Comparison of ENCODE assay signal across 22 cellular contexts in the genomic region with DNA sequence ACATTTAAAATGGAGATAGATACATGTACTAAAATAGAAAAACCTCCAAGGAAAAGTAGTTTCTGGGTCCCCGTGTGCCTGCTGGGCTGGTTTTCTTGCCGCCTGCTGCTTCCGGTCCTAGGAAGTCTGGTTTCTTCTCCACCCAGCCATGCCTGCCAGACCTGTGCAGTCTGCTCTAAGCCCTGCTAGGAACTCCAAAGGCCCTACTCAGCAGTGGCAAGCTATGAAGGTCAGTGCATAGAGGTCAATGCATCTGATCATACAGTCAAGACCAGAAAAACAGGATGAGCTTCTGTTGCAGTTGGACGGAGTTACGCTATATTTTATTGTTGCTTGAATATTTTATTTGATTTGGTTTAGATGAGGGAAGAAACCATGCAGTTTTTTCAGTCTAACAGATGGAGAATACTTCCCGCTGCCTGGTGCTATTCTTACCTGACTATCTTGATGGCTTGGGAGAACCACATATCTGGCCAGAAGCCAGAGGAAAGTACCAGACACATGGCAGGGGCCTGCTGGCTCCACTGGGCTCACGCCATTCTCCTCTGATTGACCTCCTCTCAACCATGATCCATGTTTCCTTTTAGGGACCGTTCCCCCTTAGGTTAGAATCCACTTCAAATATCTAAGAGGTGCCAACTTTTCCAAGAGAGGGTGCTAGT.
A peak's percentile ranks its signal among the peaks of the same experiment; 100 is the strongest.
DNase-seq lines count a peak whose midpoint lies in the region; ATAC-seq and TF ChIP-seq lines count a peak whose summit lies in the region.
"Had no signal": no experiment of that assay in that cellular context is flagged by ENCODE, and none has a peak within 500 bp of the region (broad histone marks: within the 10 kb centered on the region; RNA-seq: fewer than 3 reads in every experiment).

No MANE protein-coding gene starts in this region.

- peaks cover 4% of the 10 kb centered on the region for H3K9me3 Mint-ChIP-seq in nephron
- H3K9me3 Mint-ChIP-seq: activated naive CD4-positive, alpha-beta T cell treated with anti-CD3 and anti-CD28 coated beads for 36 hours; activated T-cell treated with anti-CD3 and anti-CD28 coated beads, Interleukin-2, amount 50 U/mL, for 24 hours; CD4-positive, CD25-positive, alpha-beta regulatory T cell had no signal

- ATAC-seq in GM18502 (IDR thresholded peaks at IDR 0.05; ENCODE audit: poor library complexity, unreplicated experiment) (no peak), GM21723 (IDR thresholded peaks at IDR 0.05; ENCODE audit: unreplicated experiment) (no peak)
- ATAC-seq: naive thymus-derived CD4-positive, alpha-beta T cell; Panc1; stimulated activated naive CD8-positive, alpha-beta T cell treated with anti-CD3 and anti-CD28 coated beads, Interleukin-15, Interleukin-2, amounts not matched to agents 100 U/mL and 50 U/mL, for 24 hours; T-helper 17 cell had no signal

- no peaks in the 10 kb centered on the region for H4K20me1 ChIP-seq in BLaER1 treated with 17β-estradiol and CSF1 and Interleukin-3, amounts not matched to agents 10 nM and 100 nM

- peaks cover 23% of the 10 kb centered on the region for H3K4me1 Mint-ChIP-seq in nephron
- H3K4me1 Mint-ChIP-seq: CD4-positive, CD25-positive, alpha-beta regulatory T cell; T-helper 17 cell had no signal

- H3K4me1 ChIP-seq in BLaER1 treated with 17β-estradiol and CSF1 and Interleukin-3, amounts not matched to agents 10 nM and 100 nM = peaks cover 37 to 51% (median 42%) of the 10 kb centered on the region in 10 experiments
- H3K4me1 ChIP-seq in cardiac muscle cell (ENCODE audit: low read depth) = peaks cover 30% of the 10 kb centered on the region
- H3K4me1 ChIP-seq in spleen = no peaks in the 10 kb centered on the region

- intact Hi-C loops in spleen (cut with DNase I; ENCODE audit: low total_unique reads) = no loop called here

- peaks cover 8% of the 10 kb centered on the region for H3K27me3 Mint-ChIP-seq in nephron (ENCODE audit: low read depth)
- H3K27me3 Mint-ChIP-seq: activated T-cell treated with anti-CD3 and anti-CD28 coated beads, Interleukin-2, amount 50 U/mL, for 24 hours; CD4-positive, CD25-positive, alpha-beta regulatory T cell; naive thymus-derived CD4-positive, alpha-beta T cell; T-helper 17 cell had no signal

- no peaks in the 10 kb centered on the region for H3K9me3 ChIP-seq in BLaER1 treated with 17β-estradiol and CSF1 and Interleukin-3, amounts not matched to agents 10 nM and 100 nM (replicated peaks in 1 of 11)
- H3K9me3 ChIP-seq in cardiac muscle cell (ENCODE audit: low read depth) (no peaks in the 10 kb centered on the region), spleen (no peaks in the 10 kb centered on the region)

- no peaks in the 10 kb centered on the region for H3K27me3 ChIP-seq in BLaER1 treated with 17β-estradiol and CSF1 and Interleukin-3, amounts not matched to agents 10 nM and 100 nM
- H3K27me3 ChIP-seq in cardiac muscle cell = no peaks in the 10 kb centered on the region
- H3K27me3 ChIP-seq in spleen (replicated peaks in 1 of 7) = no peaks in the 10 kb centered on the region

- DNase-seq in LNCaP clone FGC (ENCODE audit: low read depth) (peak; percentile 76), cardiac muscle cell (ENCODE audit: low read depth in 1 of 2, low spot score in 1 of 2) (peak in 1 of 2 donors; percentile 58), NCI-H2029 (lab: John Stamatoyannopoulos, UW) (no peak), spleen (no peak)
- DNase-seq: activated CD4-positive, alpha-beta T cell treated with anti-CD3 and anti-CD28 coated beads for 4 hours; activated CD8-positive, alpha-beta memory T cell treated with anti-CD3 and anti-CD28 coated beads for 24 hours; activated naive CD4-positive, alpha-beta T cell treated with anti-CD3 and anti-CD28 coated beads for 36 hours; activated T-cell treated with anti-CD3 and anti-CD28 coated beads, Interleukin-2, amount 50 U/mL, for 24 hours; CD4-positive, CD25-positive, alpha-beta regulatory T cell; GDM1; GM23248; naive thymus-derived CD4-positive, alpha-beta T cell; NCI-H1417 treated with DMSO at 0.1 percent for 48 hours; NCI-H524 treated with DMSO at 0.1 percent for 48 hours; stimulated activated CD4-positive, alpha-beta T cell treated with anti-CD3 and anti-CD28 coated beads, Interleukin-4, amount 100 ng/mL, for 4 hours; stimulated activated naive CD8-positive, alpha-beta T cell treated with anti-CD3 and anti-CD28 coated beads, Interleukin-15, Interleukin-2, amounts not matched to agents 100 U/mL and 50 U/mL, for 24 hours; T-helper 17 cell had no signal

- H3K36me3 ChIP-seq in BLaER1 treated with 17β-estradiol and CSF1 and Interleukin-3, amounts not matched to agents 10 nM and 100 nM = peaks cover 0 to 4% (median 0%) of the 10 kb centered on the region in 11 experiments; a peak in 1 of 22 replicates
- H3K36me3 ChIP-seq in cardiac muscle cell (no peaks in the 10 kb centered on the region), spleen (peaks cover 0 to 68% (median 9%) of the 10 kb centered on the region in 6 donors)

- H3K4me3 ChIP-seq in BLaER1 treated with 17β-estradiol and CSF1 and Interleukin-3, amounts not matched to agents 10 nM and 100 nM = no peak overlapping the region
- H3K4me3 ChIP-seq in LNCaP clone FGC (ENCODE audit: low read depth, low read length) (no peak overlapping the region), cardiac muscle cell (no peak overlapping the region), spleen (no peak overlapping the region)
- H3K4me3 ChIP-seq: GM23248 had no signal

- TF ChIP-seq CTCF in LNCaP clone FGC (IDR thresholded peaks at IDR 0.05; ENCODE audit: control insufficient read depth, extremely low read depth, insufficient read depth) = no peak
- TF ChIP-seq CTCF in cardiac muscle cell (IDR thresholded peaks at IDR 0.05; ENCODE audit: low read depth, low read length) = no peak
- no peak for TF ChIP-seq CTCF in nephron (IDR thresholded peaks at IDR 0.05; ENCODE audit: unreplicated experiment in 3 of 3)
- no peak for TF ChIP-seq CTCF in spleen (IDR thresholded peaks at IDR 0.05 in 8 of 11, conservative IDR thresholded peaks at IDR 0.05 in 3 of 11)

- H3K27ac Mint-ChIP-seq in nephron = peak overlapping the region in 2 of 3 experiments; percentile 32 to 95
- H3K27ac Mint-ChIP-seq: activated naive CD4-positive, alpha-beta T cell treated with anti-CD3 and anti-CD28 coated beads for 36 hours; activated T-cell treated with anti-CD3 and anti-CD28 coated beads, Interleukin-2, amount 50 U/mL, for 24 hours; T-helper 17 cell had no signal

- H3K4me2 ChIP-seq in BLaER1 treated with 17β-estradiol and CSF1 and Interleukin-3, amounts not matched to agents 10 nM and 100 nM = peak overlapping the region; percentile 56 to 78 (median 69)

- no peak for TF ChIP-seq POLR2A in spleen (IDR thresholded peaks at IDR 0.05)

- no peak overlapping the region for H3K9ac ChIP-seq in BLaER1 treated with 17β-estradiol and CSF1 and Interleukin-3, amounts not matched to agents 10 nM and 100 nM
- H3K9ac ChIP-seq: GM23248 had no signal

- no peak overlapping the region for H3K4me3 Mint-ChIP-seq in nephron
- H3K4me3 Mint-ChIP-seq: activated naive CD4-positive, alpha-beta T cell treated with anti-CD3 and anti-CD28 coated beads for 36 hours; activated T-cell treated with anti-CD3 and anti-CD28 coated beads, Interleukin-2, amount 50 U/mL, for 24 hours; CD4-positive, CD25-positive, alpha-beta regulatory T cell; naive thymus-derived CD4-positive, alpha-beta T cell; T-helper 17 cell had no signal

- H3K27ac ChIP-seq in BLaER1 treated with 17β-estradiol and CSF1 and Interleukin-3, amounts not matched to agents 10 nM and 100 nM = 0 out of 22 replicates have a peak overlapping the region, but pooled peaks of 1 of the 11 experiments have one; percentile 3
- peak overlapping the region; percentile 40 for H3K27ac ChIP-seq in cardiac muscle cell
- H3K27ac ChIP-seq in spleen = no peak overlapping the region
- H3K27ac ChIP-seq: GM23248 had no signal

- H3K36me3 Mint-ChIP-seq in nephron (ENCODE audit: low read depth) = no peaks in the 10 kb centered on the region

- WGBS in spleen, 5 donors = 82 to 89% (median 85%) methylated on average over 8 of the region's 8 CpGs
